In the genomic region with DNA sequence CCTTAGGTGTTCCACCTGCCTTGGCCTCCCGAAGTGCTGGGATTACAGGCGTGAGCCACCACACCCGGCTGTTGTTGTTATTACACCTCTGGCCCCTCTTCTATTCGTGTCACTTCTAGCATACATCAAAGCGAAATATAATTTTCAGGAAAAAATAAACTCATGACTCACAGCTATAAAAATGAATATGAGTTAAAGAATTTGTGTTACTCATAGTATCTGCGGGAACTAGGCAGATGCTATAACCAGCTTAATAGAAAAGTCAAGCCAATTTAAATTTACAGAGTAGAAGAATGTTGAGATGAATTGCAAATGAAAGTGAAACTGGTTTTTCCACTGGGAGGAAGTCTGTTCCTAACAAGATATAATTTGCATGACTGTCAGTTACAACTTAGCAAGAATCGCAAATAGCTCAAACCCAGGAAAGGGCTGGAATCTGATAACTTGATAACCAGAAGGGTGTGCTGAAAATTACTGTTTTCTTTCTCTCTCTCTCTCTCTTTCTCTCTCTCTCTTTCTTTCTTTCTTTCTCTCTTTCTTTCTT, we compare ENCODE assay signal across 1 cellular context.
A peak's percentile ranks its signal among the peaks of the same experiment; 100 is the strongest.
TF ChIP-seq lines count a peak whose summit lies in the region.

No MANE protein-coding gene starts in this region.

TF ChIP-seq in K562, 482 proteins besides CTCF, POLR2A, EP300 and RAD21 (continued from another document):
- TF ChIP-seq PHF20 (IDR thresholded peaks at IDR 0.05; ENCODE audit: partially characterized antibody) (no peak), ZBED1 (IDR thresholded peaks at IDR 0.05) (no peak), RNF2 (IDR thresholded peaks at IDR 0.05) (no peak), SMARCE1 (IDR thresholded peaks at IDR 0.05) (no peak), KLF13 (tag; IDR thresholded peaks at IDR 0.05; ENCODE audit: borderline replicate concordance, low read depth) (no peak), GABPB1 (CRISPR knock-in tag; IDR thresholded peaks at IDR 0.05) (no peak), CREB3L1 (IDR thresholded peaks at IDR 0.05; ENCODE audit: borderline replicate concordance, low read depth) (no peak), THRAP3 (IDR thresholded peaks at IDR 0.05; ENCODE audit: borderline replicate concordance) (no peak), IRF2 (CRISPR knock-in tag; IDR thresholded peaks at IDR 0.05) (peak; percentile 94), PHF21A (IDR thresholded peaks at IDR 0.05; ENCODE audit: borderline replicate concordance, low read depth) (no peak), HEY1 (CRISPR knock-in tag; IDR thresholded peaks at IDR 0.05; ENCODE audit: borderline replicate concordance) (no peak), YBX1 (IDR thresholded peaks at IDR 0.05) (no peak), COPS2 (conservative IDR thresholded peaks at IDR 0.05) (no peak), SAFB (IDR thresholded peaks at IDR 0.05; ENCODE audit: borderline replicate concordance, low read depth, low read length) (no peak), ZBTB17 (CRISPR knock-in tag; IDR thresholded peaks at IDR 0.05) (no peak), ZFX (CRISPR knock-in tag; IDR thresholded peaks at IDR 0.05) (no peak), TAL1 (IDR thresholded peaks at IDR 0.05) (peak; percentile 53; the same call in 1 of the 2 replicates), EHMT2 (IDR thresholded peaks at IDR 0.05) (no peak), ZNF174 (CRISPR knock-in tag; IDR thresholded peaks at IDR 0.05) (no peak), SMC3 (conservative IDR thresholded peaks at IDR 0.05; ENCODE audit: insufficient read depth, low read depth, low read length) (no peak), AFF1 (IDR thresholded peaks at IDR 0.05; ENCODE audit: low read depth in 1 of 2, partially characterized antibody in 2 of 2) (no peak), NR4A1 (CRISPR knock-in tag; IDR thresholded peaks at IDR 0.05) (no peak), NR4A1 (tag; IDR thresholded peaks at IDR 0.05) (no peak), ZFP91 (CRISPR knock-in tag; IDR thresholded peaks at IDR 0.05) (no peak), NUFIP1 (IDR thresholded peaks at IDR 0.05; ENCODE audit: partially characterized antibody) (no peak), POLR2G (IDR thresholded peaks at IDR 0.05; ENCODE audit: low read depth, low read length) (no peak), SRSF1 (IDR thresholded peaks at IDR 0.05; ENCODE audit: low read depth, low read length) (no peak), ZNF165 (CRISPR knock-in tag; IDR thresholded peaks at IDR 0.05; ENCODE audit: borderline replicate concordance) (no peak), SNIP1 (IDR thresholded peaks at IDR 0.05; ENCODE audit: low read depth) (no peak), GTF2F1 (IDR thresholded peaks at IDR 0.05; ENCODE audit: low read depth, low read length) (no peak), ZNF347 (CRISPR knock-in tag; IDR thresholded peaks at IDR 0.05; ENCODE audit: low read depth) (no peak), ZNF830 (CRISPR knock-in tag; IDR thresholded peaks at IDR 0.05) (no peak), ZNF143 (CRISPR knock-in tag; IDR thresholded peaks at IDR 0.05) (no peak), DNMT1 (IDR thresholded peaks at IDR 0.05) (no peak), ZNF57 (CRISPR knock-in tag; IDR thresholded peaks at IDR 0.05) (no peak), BMI1 (IDR thresholded peaks at IDR 0.05; ENCODE audit: low read length) (no peak), GTF2A2 (tag; IDR thresholded peaks at IDR 0.05) (no peak), RFX5 (IDR thresholded peaks at IDR 0.05; ENCODE audit: low read depth, low read length) (no peak), CBX1 (IDR thresholded peaks at IDR 0.05; ENCODE audit: low read depth) (no peak), ZBTB1 (CRISPR knock-in tag; IDR thresholded peaks at IDR 0.05; ENCODE audit: borderline replicate concordance, low read depth) (no peak), CBX2 (IDR thresholded peaks at IDR 0.05; ENCODE audit: insufficient read depth, low read length, poor library complexity, severe bottlenecking) (no peak), BACH1 (tag; IDR thresholded peaks at IDR 0.05) (no peak)
- TF ChIP-seq, protein P1, sequence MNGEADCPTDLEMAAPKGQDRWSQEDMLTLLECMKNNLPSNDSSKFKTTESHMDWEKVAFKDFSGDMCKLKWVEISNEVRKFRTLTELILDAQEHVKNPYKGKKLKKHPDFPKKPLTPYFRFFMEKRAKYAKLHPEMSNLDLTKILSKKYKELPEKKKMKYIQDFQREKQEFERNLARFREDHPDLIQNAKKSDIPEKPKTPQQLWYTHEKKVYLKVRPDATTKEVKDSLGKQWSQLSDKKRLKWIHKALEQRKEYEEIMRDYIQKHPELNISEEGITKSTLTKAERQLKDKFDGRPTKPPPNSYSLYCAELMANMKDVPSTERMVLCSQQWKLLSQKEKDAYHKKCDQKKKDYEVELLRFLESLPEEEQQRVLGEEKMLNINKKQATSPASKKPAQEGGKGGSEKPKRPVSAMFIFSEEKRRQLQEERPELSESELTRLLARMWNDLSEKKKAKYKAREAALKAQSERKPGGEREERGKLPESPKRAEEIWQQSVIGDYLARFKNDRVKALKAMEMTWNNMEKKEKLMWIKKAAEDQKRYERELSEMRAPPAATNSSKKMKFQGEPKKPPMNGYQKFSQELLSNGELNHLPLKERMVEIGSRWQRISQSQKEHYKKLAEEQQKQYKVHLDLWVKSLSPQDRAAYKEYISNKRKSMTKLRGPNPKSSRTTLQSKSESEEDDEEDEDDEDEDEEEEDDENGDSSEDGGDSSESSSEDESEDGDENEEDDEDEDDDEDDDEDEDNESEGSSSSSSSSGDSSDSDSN (IDR thresholded peaks at IDR 0.05; ENCODE audit: borderline replicate concordance in 1 of 2, low read depth in 2 of 2, low read length in 2 of 2) = no peak
- TF ChIP-seq, protein P2, sequence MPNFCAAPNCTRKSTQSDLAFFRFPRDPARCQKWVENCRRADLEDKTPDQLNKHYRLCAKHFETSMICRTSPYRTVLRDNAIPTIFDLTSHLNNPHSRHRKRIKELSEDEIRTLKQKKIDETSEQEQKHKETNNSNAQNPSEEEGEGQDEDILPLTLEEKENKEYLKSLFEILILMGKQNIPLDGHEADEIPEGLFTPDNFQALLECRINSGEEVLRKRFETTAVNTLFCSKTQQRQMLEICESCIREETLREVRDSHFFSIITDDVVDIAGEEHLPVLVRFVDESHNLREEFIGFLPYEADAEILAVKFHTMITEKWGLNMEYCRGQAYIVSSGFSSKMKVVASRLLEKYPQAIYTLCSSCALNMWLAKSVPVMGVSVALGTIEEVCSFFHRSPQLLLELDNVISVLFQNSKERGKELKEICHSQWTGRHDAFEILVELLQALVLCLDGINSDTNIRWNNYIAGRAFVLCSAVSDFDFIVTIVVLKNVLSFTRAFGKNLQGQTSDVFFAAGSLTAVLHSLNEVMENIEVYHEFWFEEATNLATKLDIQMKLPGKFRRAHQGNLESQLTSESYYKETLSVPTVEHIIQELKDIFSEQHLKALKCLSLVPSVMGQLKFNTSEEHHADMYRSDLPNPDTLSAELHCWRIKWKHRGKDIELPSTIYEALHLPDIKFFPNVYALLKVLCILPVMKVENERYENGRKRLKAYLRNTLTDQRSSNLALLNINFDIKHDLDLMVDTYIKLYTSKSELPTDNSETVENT (CRISPR knock-in tag; IDR thresholded peaks at IDR 0.05) = no peak
- TF ChIP-seq, protein P3, sequence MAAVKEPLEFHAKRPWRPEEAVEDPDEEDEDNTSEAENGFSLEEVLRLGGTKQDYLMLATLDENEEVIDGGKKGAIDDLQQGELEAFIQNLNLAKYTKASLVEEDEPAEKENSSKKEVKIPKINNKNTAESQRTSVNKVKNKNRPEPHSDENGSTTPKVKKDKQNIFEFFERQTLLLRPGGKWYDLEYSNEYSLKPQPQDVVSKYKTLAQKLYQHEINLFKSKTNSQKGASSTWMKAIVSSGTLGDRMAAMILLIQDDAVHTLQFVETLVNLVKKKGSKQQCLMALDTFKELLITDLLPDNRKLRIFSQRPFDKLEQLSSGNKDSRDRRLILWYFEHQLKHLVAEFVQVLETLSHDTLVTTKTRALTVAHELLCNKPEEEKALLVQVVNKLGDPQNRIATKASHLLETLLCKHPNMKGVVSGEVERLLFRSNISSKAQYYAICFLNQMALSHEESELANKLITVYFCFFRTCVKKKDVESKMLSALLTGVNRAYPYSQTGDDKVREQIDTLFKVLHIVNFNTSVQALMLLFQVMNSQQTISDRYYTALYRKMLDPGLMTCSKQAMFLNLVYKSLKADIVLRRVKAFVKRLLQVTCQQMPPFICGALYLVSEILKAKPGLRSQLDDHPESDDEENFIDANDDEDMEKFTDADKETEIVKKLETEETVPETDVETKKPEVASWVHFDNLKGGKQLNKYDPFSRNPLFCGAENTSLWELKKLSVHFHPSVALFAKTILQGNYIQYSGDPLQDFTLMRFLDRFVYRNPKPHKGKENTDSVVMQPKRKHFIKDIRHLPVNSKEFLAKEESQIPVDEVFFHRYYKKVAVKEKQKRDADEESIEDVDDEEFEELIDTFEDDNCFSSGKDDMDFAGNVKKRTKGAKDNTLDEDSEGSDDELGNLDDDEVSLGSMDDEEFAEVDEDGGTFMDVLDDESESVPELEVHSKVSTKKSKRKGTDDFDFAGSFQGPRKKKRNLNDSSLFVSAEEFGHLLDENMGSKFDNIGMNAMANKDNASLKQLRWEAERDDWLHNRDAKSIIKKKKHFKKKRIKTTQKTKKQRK (IDR thresholded peaks at IDR 0.05; ENCODE audit: borderline replicate concordance, low read depth, low read length) = no peak
- TF ChIP-seq, protein P4, sequence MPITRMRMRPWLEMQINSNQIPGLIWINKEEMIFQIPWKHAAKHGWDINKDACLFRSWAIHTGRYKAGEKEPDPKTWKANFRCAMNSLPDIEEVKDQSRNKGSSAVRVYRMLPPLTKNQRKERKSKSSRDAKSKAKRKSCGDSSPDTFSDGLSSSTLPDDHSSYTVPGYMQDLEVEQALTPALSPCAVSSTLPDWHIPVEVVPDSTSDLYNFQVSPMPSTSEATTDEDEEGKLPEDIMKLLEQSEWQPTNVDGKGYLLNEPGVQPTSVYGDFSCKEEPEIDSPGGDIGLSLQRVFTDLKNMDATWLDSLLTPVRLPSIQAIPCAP (CRISPR knock-in tag; IDR thresholded peaks at IDR 0.05; ENCODE audit: borderline replicate concordance) = no peak
- TF ChIP-seq, protein P5, sequence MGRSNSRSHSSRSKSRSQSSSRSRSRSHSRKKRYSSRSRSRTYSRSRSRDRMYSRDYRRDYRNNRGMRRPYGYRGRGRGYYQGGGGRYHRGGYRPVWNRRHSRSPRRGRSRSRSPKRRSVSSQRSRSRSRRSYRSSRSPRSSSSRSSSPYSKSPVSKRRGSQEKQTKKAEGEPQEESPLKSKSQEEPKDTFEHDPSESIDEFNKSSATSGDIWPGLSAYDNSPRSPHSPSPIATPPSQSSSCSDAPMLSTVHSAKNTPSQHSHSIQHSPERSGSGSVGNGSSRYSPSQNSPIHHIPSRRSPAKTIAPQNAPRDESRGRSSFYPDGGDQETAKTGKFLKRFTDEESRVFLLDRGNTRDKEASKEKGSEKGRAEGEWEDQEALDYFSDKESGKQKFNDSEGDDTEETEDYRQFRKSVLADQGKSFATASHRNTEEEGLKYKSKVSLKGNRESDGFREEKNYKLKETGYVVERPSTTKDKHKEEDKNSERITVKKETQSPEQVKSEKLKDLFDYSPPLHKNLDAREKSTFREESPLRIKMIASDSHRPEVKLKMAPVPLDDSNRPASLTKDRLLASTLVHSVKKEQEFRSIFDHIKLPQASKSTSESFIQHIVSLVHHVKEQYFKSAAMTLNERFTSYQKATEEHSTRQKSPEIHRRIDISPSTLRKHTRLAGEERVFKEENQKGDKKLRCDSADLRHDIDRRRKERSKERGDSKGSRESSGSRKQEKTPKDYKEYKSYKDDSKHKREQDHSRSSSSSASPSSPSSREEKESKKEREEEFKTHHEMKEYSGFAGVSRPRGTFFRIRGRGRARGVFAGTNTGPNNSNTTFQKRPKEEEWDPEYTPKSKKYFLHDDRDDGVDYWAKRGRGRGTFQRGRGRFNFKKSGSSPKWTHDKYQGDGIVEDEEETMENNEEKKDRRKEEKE (IDR thresholded peaks at IDR 0.05; ENCODE audit: borderline replicate concordance in 1 of 2, control insufficient read depth in 1 of 2, low read depth in 2 of 2, low read length in 1 of 2) = no peak
